Comparison of ENCODE assay signal across 1 cellular context in the genomic region with DNA sequence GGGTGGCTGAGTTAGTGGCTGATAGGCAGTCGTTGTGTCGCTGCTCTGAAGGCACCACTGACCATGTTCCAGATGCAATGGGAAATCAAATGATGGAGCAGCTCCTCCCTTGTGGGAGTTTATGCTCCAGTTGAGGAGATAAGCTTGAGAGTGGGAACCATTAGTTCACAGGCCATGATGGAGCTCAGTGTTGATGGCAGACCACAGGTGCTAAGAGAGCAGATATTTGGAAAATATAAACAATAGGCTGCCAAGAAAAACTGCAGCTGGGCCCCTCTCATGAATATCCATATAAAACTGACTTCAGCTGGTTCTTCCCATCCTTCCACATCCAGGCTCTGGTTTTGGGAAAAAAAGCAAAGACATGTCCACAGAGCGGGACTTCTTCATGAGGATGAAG.
TF ChIP-seq lines count a peak whose summit lies in the region.

No MANE protein-coding gene starts in this region.

TF ChIP-seq in H1, 55 proteins besides CTCF, POLR2A, EP300 and RAD21 (continued from another document):
- TF ChIP-seq, protein P1, sequence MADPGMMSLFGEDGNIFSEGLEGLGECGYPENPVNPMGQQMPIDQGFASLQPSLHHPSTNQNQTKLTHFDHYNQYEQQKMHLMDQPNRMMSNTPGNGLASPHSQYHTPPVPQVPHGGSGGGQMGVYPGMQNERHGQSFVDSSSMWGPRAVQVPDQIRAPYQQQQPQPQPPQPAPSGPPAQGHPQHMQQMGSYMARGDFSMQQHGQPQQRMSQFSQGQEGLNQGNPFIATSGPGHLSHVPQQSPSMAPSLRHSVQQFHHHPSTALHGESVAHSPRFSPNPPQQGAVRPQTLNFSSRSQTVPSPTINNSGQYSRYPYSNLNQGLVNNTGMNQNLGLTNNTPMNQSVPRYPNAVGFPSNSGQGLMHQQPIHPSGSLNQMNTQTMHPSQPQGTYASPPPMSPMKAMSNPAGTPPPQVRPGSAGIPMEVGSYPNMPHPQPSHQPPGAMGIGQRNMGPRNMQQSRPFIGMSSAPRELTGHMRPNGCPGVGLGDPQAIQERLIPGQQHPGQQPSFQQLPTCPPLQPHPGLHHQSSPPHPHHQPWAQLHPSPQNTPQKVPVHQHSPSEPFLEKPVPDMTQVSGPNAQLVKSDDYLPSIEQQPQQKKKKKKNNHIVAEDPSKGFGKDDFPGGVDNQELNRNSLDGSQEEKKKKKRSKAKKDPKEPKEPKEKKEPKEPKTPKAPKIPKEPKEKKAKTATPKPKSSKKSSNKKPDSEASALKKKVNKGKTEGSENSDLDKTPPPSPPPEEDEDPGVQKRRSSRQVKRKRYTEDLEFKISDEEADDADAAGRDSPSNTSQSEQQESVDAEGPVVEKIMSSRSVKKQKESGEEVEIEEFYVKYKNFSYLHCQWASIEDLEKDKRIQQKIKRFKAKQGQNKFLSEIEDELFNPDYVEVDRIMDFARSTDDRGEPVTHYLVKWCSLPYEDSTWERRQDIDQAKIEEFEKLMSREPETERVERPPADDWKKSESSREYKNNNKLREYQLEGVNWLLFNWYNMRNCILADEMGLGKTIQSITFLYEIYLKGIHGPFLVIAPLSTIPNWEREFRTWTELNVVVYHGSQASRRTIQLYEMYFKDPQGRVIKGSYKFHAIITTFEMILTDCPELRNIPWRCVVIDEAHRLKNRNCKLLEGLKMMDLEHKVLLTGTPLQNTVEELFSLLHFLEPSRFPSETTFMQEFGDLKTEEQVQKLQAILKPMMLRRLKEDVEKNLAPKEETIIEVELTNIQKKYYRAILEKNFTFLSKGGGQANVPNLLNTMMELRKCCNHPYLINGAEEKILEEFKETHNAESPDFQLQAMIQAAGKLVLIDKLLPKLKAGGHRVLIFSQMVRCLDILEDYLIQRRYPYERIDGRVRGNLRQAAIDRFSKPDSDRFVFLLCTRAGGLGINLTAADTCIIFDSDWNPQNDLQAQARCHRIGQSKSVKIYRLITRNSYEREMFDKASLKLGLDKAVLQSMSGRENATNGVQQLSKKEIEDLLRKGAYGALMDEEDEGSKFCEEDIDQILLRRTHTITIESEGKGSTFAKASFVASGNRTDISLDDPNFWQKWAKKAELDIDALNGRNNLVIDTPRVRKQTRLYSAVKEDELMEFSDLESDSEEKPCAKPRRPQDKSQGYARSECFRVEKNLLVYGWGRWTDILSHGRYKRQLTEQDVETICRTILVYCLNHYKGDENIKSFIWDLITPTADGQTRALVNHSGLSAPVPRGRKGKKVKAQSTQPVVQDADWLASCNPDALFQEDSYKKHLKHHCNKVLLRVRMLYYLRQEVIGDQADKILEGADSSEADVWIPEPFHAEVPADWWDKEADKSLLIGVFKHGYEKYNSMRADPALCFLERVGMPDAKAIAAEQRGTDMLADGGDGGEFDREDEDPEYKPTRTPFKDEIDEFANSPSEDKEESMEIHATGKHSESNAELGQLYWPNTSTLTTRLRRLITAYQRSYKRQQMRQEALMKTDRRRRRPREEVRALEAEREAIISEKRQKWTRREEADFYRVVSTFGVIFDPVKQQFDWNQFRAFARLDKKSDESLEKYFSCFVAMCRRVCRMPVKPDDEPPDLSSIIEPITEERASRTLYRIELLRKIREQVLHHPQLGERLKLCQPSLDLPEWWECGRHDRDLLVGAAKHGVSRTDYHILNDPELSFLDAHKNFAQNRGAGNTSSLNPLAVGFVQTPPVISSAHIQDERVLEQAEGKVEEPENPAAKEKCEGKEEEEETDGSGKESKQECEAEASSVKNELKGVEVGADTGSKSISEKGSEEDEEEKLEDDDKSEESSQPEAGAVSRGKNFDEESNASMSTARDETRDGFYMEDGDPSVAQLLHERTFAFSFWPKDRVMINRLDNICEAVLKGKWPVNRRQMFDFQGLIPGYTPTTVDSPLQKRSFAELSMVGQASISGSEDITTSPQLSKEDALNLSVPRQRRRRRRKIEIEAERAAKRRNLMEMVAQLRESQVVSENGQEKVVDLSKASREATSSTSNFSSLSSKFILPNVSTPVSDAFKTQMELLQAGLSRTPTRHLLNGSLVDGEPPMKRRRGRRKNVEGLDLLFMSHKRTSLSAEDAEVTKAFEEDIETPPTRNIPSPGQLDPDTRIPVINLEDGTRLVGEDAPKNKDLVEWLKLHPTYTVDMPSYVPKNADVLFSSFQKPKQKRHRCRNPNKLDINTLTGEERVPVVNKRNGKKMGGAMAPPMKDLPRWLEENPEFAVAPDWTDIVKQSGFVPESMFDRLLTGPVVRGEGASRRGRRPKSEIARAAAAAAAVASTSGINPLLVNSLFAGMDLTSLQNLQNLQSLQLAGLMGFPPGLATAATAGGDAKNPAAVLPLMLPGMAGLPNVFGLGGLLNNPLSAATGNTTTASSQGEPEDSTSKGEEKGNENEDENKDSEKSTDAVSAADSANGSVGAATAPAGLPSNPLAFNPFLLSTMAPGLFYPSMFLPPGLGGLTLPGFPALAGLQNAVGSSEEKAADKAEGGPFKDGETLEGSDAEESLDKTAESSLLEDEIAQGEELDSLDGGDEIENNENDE (IDR thresholded peaks at IDR 0.05; ENCODE audit: insufficient replicate concordance, low read length) = no peak
- TF ChIP-seq CBX8 (IDR thresholded peaks at IDR 0.05; ENCODE audit: borderline replicate concordance, low read depth, low read length) (no peak), BCL11A (IDR thresholded peaks at IDR 0.05; ENCODE audit: low read depth in 2 of 2, low read length in 2 of 2) (no peak), SIX5 (IDR thresholded peaks at IDR 0.05; ENCODE audit: low read depth, low read length) (no peak), SIN3A (conservative IDR thresholded peaks at IDR 0.05 in 1 of 2, IDR thresholded peaks at IDR 0.05 in 1 of 2; ENCODE audit: low read depth in 1 of 2, low read length in 2 of 2) (no peak), ZNF274 (IDR thresholded peaks at IDR 0.05; ENCODE audit: borderline replicate concordance, extremely low read depth, low read length) (no peak), SRF (IDR thresholded peaks at IDR 0.05; ENCODE audit: low read depth, low read length) (no peak), EGR1 (IDR thresholded peaks at IDR 0.05; ENCODE audit: borderline replicate concordance, low read depth, low read length) (no peak)
